Comparison of ENCODE assay signal across 28 cellular contexts in the genomic region with DNA sequence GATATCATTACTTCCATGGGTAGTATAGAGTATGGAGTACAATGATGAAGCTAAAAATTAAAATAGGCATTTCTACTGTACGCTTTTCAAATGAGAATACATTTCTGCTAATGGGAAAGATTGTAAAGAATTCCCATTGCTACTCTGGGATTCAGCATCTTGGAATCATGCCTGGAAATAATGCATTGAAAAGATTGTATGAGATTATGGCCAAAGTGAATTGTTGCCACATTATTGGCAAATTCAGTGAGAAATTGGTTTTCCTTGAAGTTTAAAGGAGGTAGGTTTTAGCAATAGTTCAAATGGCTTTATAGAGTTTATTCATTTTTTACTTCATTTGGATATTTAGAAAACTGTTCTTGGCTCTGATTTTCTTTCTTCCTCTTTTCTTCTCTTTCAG.
"Had no signal": no experiment of that assay in that cellular context is flagged by ENCODE, and none has a peak within 500 bp of the region (broad histone marks: within the 10 kb centered on the region; RNA-seq: fewer than 3 reads in every experiment).

No MANE protein-coding gene starts in this region.

- H3K4me1 Mint-ChIP-seq: memory B cell, naive B cell, nephron progenitor cell had no signal

- DNase-seq: cortex of kidney; effector memory CD8-positive, alpha-beta T cell; esophagus squamous epithelium; foreskin fibroblast; gastrocnemius medialis; head of caudate nucleus; kidney; mucosa of descending colon; naive B cell; nephron progenitor cell; nucleus accumbens; stimulated activated CD4-positive, alpha-beta T cell treated with anti-CD3 and anti-CD28 coated beads, Interleukin-12 subunit alpha, Interleukin-12 subunit beta, amount 100 ng/mL, for 4 hours; stimulated activated CD4-positive, alpha-beta T cell treated with anti-CD3 and anti-CD28 coated beads, Interleukin-1b, Interleukin-23, amount 100 ng/mL, for 48 hours; stimulated activated CD4-positive, alpha-beta T cell treated with anti-CD3 and anti-CD28 coated beads, Interleukin-4, amount 100 ng/mL, for 1 hour; stimulated activated CD8-positive, alpha-beta memory T cell treated with anti-CD3 and anti-CD28 coated beads, Interleukin-4, amount 100 ng/mL, for 48 hours; stimulated activated naive CD4-positive, alpha-beta T cell treated with Interleukin-2 at 50 U/mL for 16 hours; stomach; thyroid gland; trophoblast cell had no signal

- H3K4me3 Mint-ChIP-seq: effector memory CD8-positive, alpha-beta T cell; memory B cell; naive B cell; nephron progenitor cell had no signal

- ATAC-seq: effector memory CD8-positive, alpha-beta T cell; gastrocnemius medialis; left lobe of liver; mucosa of descending colon; sciatic nerve had no signal

- H3K9me3 ChIP-seq: esophagus squamous epithelium, gastrocnemius medialis, mucosa of descending colon, prostate gland, thyroid gland, vagina had no signal

- H3K9me3 Mint-ChIP-seq: memory B cell had no signal

- H3K36me3 Mint-ChIP-seq: memory B cell, naive B cell had no signal

- H3K27ac ChIP-seq: esophagus squamous epithelium, gastrocnemius medialis, hepatocyte, prostate gland, right atrium auricular region, stomach, thyroid gland, vagina had no signal

- H3K27ac Mint-ChIP-seq: effector memory CD8-positive, alpha-beta T cell; memory B cell; naive B cell; nephron progenitor cell had no signal

- H3K36me3 ChIP-seq: esophagus squamous epithelium, gastrocnemius medialis, prostate gland, right atrium auricular region, stomach, thyroid gland, vagina had no signal

- H3K4me3 ChIP-seq: esophagus squamous epithelium, gastrocnemius medialis, hepatocyte, lung, mucosa of descending colon, prostate gland, right atrium auricular region, smooth muscle cell, stomach, thyroid gland, vagina had no signal

- H3K27me3 Mint-ChIP-seq: effector memory CD8-positive, alpha-beta T cell; memory B cell; naive B cell had no signal
